Comparison of ENCODE assay signal across 19 cellular contexts in genomic region chr7:98568891-98569290, GRCh38. TPM values are rescaled to one million over a fixed set of nuclear protein-coding genes. Genes with fewer than 3 reads are reported as not detected.
DNase-seq lines count a peak whose midpoint lies in the region; ATAC-seq and TF ChIP-seq lines count a peak whose summit lies in the region.
"Had no signal": no experiment of that assay in that cellular context is flagged by ENCODE, and none has a peak within 500 bp of the region (broad histone marks: within the 10 kb centered on the region; RNA-seq: fewer than 3 reads in every experiment).

No MANE protein-coding gene starts in this region.

- peaks cover 3% of the 10 kb centered on the region for H3K27me3 Mint-ChIP-seq in mesothelial cell of epicardium (ENCODE audit: low read depth)
- H3K27me3 Mint-ChIP-seq: activated CD4-positive, alpha-beta T cell treated with anti-CD3 and anti-CD28 coated beads, Interleukin-2, amount 10 ng/mL, durations not matched to agents 7 days and 5 days had no signal

- ATAC-seq in HG03039 (IDR thresholded peaks at IDR 0.05; ENCODE audit: unreplicated experiment): no peak
- ATAC-seq: natural killer cell; stimulated activated naive CD8-positive, alpha-beta T cell treated with anti-CD3 and anti-CD28 coated beads, Interleukin-15, Interleukin-2, amounts not matched to agents 100 U/mL and 50 U/mL, for 24 hours had no signal

- no peak overlapping the region for H3K27ac Mint-ChIP-seq in mesothelial cell of epicardium
- H3K27ac Mint-ChIP-seq: activated CD4-positive, alpha-beta T cell treated with anti-CD3 and anti-CD28 coated beads, Interleukin-2, amount 10 ng/mL, durations not matched to agents 7 days and 5 days; natural killer cell had no signal

- H3K9me3 Mint-ChIP-seq in mesothelial cell of epicardium: no peaks in the 10 kb centered on the region
- H3K9me3 Mint-ChIP-seq: natural killer cell had no signal

- no peak overlapping the region for H3K4me3 Mint-ChIP-seq in mesothelial cell of epicardium
- H3K4me3 Mint-ChIP-seq: activated CD4-positive, alpha-beta T cell treated with anti-CD3 and anti-CD28 coated beads, Interleukin-2, amount 10 ng/mL, durations not matched to agents 7 days and 5 days; natural killer cell had no signal

- TF ChIP-seq CTCF in fibroblast of pulmonary artery (IDR thresholded peaks at IDR 0.05; ENCODE audit: low read length, missing control alignments) (no peak), mesothelial cell of epicardium (IDR thresholded peaks at IDR 0.05; ENCODE audit: unreplicated experiment) (no peak)

- DNase-seq in DMS53 (lab: John Stamatoyannopoulos, UW) (peak; percentile 11), DMS53 treated with DMSO at 0.1 percent for 48 hours (lab: John Stamatoyannopoulos, UW; ENCODE audit: unreplicated experiment) (no peak), NCI-H82 (lab: John Stamatoyannopoulos, UW) (peak; percentile 85), fibroblast of pulmonary artery (ENCODE audit: low read depth) (peak; percentile 10), skeletal muscle cell (ENCODE audit: low read depth) (peak; percentile 18), mesothelial cell of epicardium (ENCODE audit: low spot score in 2 of 2, unreplicated experiment in 2 of 2) (no peak), NCI-H1930 (lab: John Stamatoyannopoulos, UW) (no peak)
- DNase-seq: 8988T; activated CD4-positive, alpha-beta T cell treated with anti-CD3 and anti-CD28 coated beads, Interleukin-2, amount 10 ng/mL, durations not matched to agents 7 days and 5 days; activated naive CD4-positive, alpha-beta T cell treated with Interleukin-2 at 50 U/mL for 16 hours; natural killer cell; NCI-H1436; PC-3; stimulated activated naive CD8-positive, alpha-beta T cell treated with anti-CD3 and anti-CD28 coated beads, Interleukin-15, Interleukin-2, amounts not matched to agents 100 U/mL and 50 U/mL, for 24 hours had no signal

- H3K4me1 Mint-ChIP-seq in mesothelial cell of epicardium: no peaks in the 10 kb centered on the region
- H3K4me1 Mint-ChIP-seq: activated CD4-positive, alpha-beta T cell treated with anti-CD3 and anti-CD28 coated beads, Interleukin-2, amount 10 ng/mL, durations not matched to agents 7 days and 5 days; natural killer cell had no signal

- H3K4me3 ChIP-seq in fibroblast of pulmonary artery (replicated peaks; ENCODE audit: low read depth, low read length) (no peak overlapping the region), skeletal muscle cell (ENCODE audit: low read depth, low read length) (no peak overlapping the region)
- H3K4me3 ChIP-seq: BLaER1, HAP-1, lung, prostate gland had no signal

- no peaks in the 10 kb centered on the region for H3K36me3 Mint-ChIP-seq in mesothelial cell of epicardium
- H3K36me3 Mint-ChIP-seq: natural killer cell had no signal

RNA-seq across cellular contexts. Expression of gene NPTX2, which starts 48.2 kb away (rescaled TPM):
- total RNA-seq in mesothelial cell of epicardium: 0.70 to 1.4 TPM (median 1.1 TPM) in 3 replicates
- total RNA-seq: activated CD4-positive, alpha-beta T cell treated with anti-CD3 and anti-CD28 coated beads, Interleukin-2, amount 10 ng/mL, durations not matched to agents 7 days and 5 days; PC-3 had no signal

Comparison
In these comparisons a context has a peak if more than half of its experiments do, and no peak if none do; other contexts are left out.
1. DNase-seq: peak in DMS53 (single experiment), NCI-H82 (single experiment), fibroblast of pulmonary artery (single experiment) and skeletal muscle cell (single experiment); none in DMS53 treated with DMSO at 0.1 percent for 48 hours (single experiment), mesothelial cell of epicardium (0 of 2) and NCI-H1930 (0 of 2).